In the genomic region with DNA sequence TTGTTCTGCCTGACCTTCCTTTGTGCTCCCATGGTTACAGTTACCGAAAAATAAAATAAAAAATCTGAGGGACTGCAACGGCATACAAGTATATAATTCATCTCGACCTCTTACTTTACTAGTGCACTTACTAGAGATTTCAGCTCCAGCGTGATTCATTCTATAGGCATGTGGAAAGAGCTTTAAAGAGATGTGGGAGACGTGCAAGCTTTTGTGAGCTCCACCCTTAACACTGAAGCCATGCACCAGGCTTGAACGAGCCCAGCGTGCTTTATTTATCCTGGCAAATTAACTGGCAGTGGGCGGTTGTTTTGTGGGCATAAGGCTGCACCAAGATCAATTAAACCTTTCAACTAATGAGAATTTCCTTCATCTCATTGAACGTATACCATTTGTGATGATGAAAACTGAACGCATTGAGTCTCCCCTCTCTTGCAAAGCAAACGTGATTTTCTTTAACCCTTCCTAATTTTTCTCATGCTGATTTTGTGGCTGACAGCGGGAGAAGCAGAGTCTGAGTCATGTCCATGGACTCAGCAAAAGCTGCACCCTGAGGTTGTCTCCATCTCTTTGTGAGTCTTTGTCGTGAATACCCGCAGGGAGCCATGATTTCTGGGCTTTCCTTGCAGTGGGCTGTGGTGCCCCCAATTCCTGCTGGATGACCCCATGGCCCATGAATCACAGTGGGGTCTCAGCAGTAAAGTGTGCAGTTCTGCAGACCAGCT, we compare ENCODE assay signal across 12 cellular contexts.
DNase-seq lines count a peak whose midpoint lies in the region; ATAC-seq, FAIRE-seq and TF ChIP-seq lines count a peak whose summit lies in the region.
"Had no signal": no experiment of that assay in that cellular context is flagged by ENCODE, and none has a peak within 500 bp of the region (broad histone marks: within the 10 kb centered on the region; RNA-seq: fewer than 3 reads in every experiment).

No MANE protein-coding gene starts in this region.

- H3K9me3 ChIP-seq in neuronal stem cell (replicated peaks in 1 of 2; ENCODE audit: control insufficient read depth in 2 of 2, insufficient read depth in 1 of 2, low read depth in 1 of 2, low read length in 2 of 2) = peaks cover 0 to 2% of the 10 kb centered on the region in 2 donors

- no CpG with 5 or more reads among the region's 14 CpGs for WGBS in neuronal stem cell (ENCODE audit: extremely low coverage in 2 of 2, insufficient read length in 2 of 2, insufficient replicate concordance in 1 of 2), 2 donors

- intact Hi-C loops in Calu3 (cut with micrococcal nuclease; ENCODE audit: unreplicated experiment) = no loop called here

- no peak overlapping the region for H4K91ac ChIP-seq in neuronal stem cell (ENCODE audit: low read depth, low read length, poor library complexity)

- no peak overlapping the region for H2BK5ac ChIP-seq in neuronal stem cell (ENCODE audit: low read length)

- H3K27ac Mint-ChIP-seq in Calu3 (ENCODE audit: unreplicated experiment) = no peak overlapping the region
- H3K27ac Mint-ChIP-seq in natural killer cell treated with Interleukin-12 subunit alpha and Interleukin-12 subunit beta and Interleukin-15 and Interleukin-18, amount 100 ng/mL, for 72 hours = no peak overlapping the region
- H3K27ac Mint-ChIP-seq: activated T-cell treated with anti-CD3 and anti-CD28 coated beads, Interleukin-2, amount 50 U/mL, for 72 hours; CD8-positive, alpha-beta memory T cell; stimulated activated naive CD8-positive, alpha-beta T cell treated with anti-CD3 and anti-CD28 coated beads, Interleukin-15, amount 100 ng/mL, for 72 hours had no signal

- no peaks in the 10 kb centered on the region for H3K27me3 ChIP-seq in neuronal stem cell (ENCODE audit: control insufficient read depth in 3 of 3, insufficient read depth in 3 of 3, low read depth in 1 of 3, low read length in 3 of 3)

- peak overlapping the region; percentile 54 for H3K4me3 Mint-ChIP-seq in Calu3 (ENCODE audit: low read depth, unreplicated experiment)
- no peak overlapping the region for H3K4me3 Mint-ChIP-seq in natural killer cell treated with Interleukin-12 subunit alpha and Interleukin-12 subunit beta and Interleukin-15 and Interleukin-18, amount 100 ng/mL, for 72 hours
- H3K4me3 Mint-ChIP-seq: activated T-cell treated with anti-CD3 and anti-CD28 coated beads, Interleukin-2, amount 50 U/mL, for 72 hours; CD8-positive, alpha-beta memory T cell; stimulated activated naive CD8-positive, alpha-beta T cell treated with anti-CD3 and anti-CD28 coated beads, Interleukin-15, amount 100 ng/mL, for 72 hours had no signal

- H3K4me1 ChIP-seq in neuronal stem cell (ENCODE audit: control insufficient read depth in 2 of 2, insufficient read depth in 1 of 2, low read depth in 1 of 2, low read length in 2 of 2) = peaks cover 0 to 2% of the 10 kb centered on the region in 2 donors

- BruUV-seq in Calu3 (replicated peaks; lab: Mats Ljungman, UMichigan) = no TSS peak

- no peak overlapping the region for H3K4me3 ChIP-seq in neuronal stem cell (ENCODE audit: low read length in 2 of 2)

- no peak overlapping the region for H2BK120ac ChIP-seq in neuronal stem cell (ENCODE audit: low read depth, low read length)

- H3K27me3 Mint-ChIP-seq in Calu3 (ENCODE audit: unreplicated experiment) = no peaks in the 10 kb centered on the region
- peaks cover 5 to 14% of the 10 kb centered on the region in 2 donors for H3K27me3 Mint-ChIP-seq in natural killer cell treated with Interleukin-12 subunit alpha and Interleukin-12 subunit beta and Interleukin-15 and Interleukin-18, amount 100 ng/mL, for 72 hours
- H3K27me3 Mint-ChIP-seq: stimulated activated naive CD8-positive, alpha-beta T cell treated with anti-CD3 and anti-CD28 coated beads, Interleukin-15, amount 100 ng/mL, for 72 hours had no signal

- no peak overlapping the region for H3K27ac ChIP-seq in neuronal stem cell (replicated peaks; ENCODE audit: low read length)

- no peak overlapping the region for H3K14ac ChIP-seq in neuronal stem cell (ENCODE audit: low read length)

- H3K79me1 ChIP-seq in neuronal stem cell (ENCODE audit: low read depth, low read length) = no peaks in the 10 kb centered on the region

- DNase-seq in Calu3 = peak; percentile 12
- peak; percentile 2 for DNase-seq in NCI-H2227 treated with DMSO at 0.1 percent for 48 hours (lab: John Stamatoyannopoulos, UW)
- no peak for DNase-seq in neuronal stem cell (ENCODE audit: low spot score)
- DNase-seq in NCI-H446 treated with DMSO at 0.1 percent for 48 hours (lab: John Stamatoyannopoulos, UW) = no peak
- no peak for DNase-seq in activated effector memory CD4-positive, alpha-beta T cell treated with Interleukin-2 at 50 U/mL for 16 hours
- no peak for DNase-seq in natural killer cell treated with Interleukin-12 subunit alpha and Interleukin-12 subunit beta and Interleukin-15 and Interleukin-18, amount 100 ng/mL, for 72 hours (ENCODE audit: low spot score)
- DNase-seq: activated T-cell treated with anti-CD3 and anti-CD28 coated beads, Interleukin-2, amount 50 U/mL, for 72 hours; CD8-positive, alpha-beta memory T cell; NK-92 treated with Interleukin-12 subunit alpha and Interleukin-12 subunit beta, amount 100 ng/mL, for 24 hours; stimulated activated naive CD8-positive, alpha-beta T cell treated with anti-CD3 and anti-CD28 coated beads, Interleukin-15, amount 100 ng/mL, for 72 hours had no signal

- CTCF ChIA-PET in Calu3 (lab: Charles Lee) = no interaction called here

- FAIRE-seq in colon (lab: Jason Lieb, UNC) = peak; percentile 36

- no peak overlapping the region for H3K4ac ChIP-seq in neuronal stem cell (ENCODE audit: low read length)

- no peak overlapping the region for H3K9ac ChIP-seq in neuronal stem cell (ENCODE audit: low read depth, low read length, poor library complexity)

- no peak overlapping the region for H2BK15ac ChIP-seq in neuronal stem cell (ENCODE audit: low read length)

- peak overlapping the region; percentile 71 for H2AFZ ChIP-seq in neuronal stem cell (ENCODE audit: low read length)

- peaks cover 19% of the 10 kb centered on the region for H3K4me1 Mint-ChIP-seq in Calu3 (ENCODE audit: low read depth, unreplicated experiment)
- H3K4me1 Mint-ChIP-seq in natural killer cell treated with Interleukin-12 subunit alpha and Interleukin-12 subunit beta and Interleukin-15 and Interleukin-18, amount 100 ng/mL, for 72 hours (ENCODE audit: low read depth in 2 of 2) = no peaks in the 10 kb centered on the region
- H3K4me1 Mint-ChIP-seq: CD8-positive, alpha-beta memory T cell; stimulated activated naive CD8-positive, alpha-beta T cell treated with anti-CD3 and anti-CD28 coated beads, Interleukin-15, amount 100 ng/mL, for 72 hours had no signal

- no peaks in the 10 kb centered on the region for H3K9me3 Mint-ChIP-seq in Calu3 (ENCODE audit: low read depth, unreplicated experiment)
- H3K9me3 Mint-ChIP-seq in natural killer cell treated with Interleukin-12 subunit alpha and Interleukin-12 subunit beta and Interleukin-15 and Interleukin-18, amount 100 ng/mL, for 72 hours = no peaks in the 10 kb centered on the region
- H3K9me3 Mint-ChIP-seq: activated T-cell treated with anti-CD3 and anti-CD28 coated beads, Interleukin-2, amount 50 U/mL, for 72 hours; stimulated activated naive CD8-positive, alpha-beta T cell treated with anti-CD3 and anti-CD28 coated beads, Interleukin-15, amount 100 ng/mL, for 72 hours had no signal

- no peak overlapping the region for H3K23ac ChIP-seq in neuronal stem cell (ENCODE audit: low read depth, low read length, poor library complexity)

- H4K8ac ChIP-seq in neuronal stem cell (ENCODE audit: low read depth, low read length) = no peak overlapping the region

- no peak for TF ChIP-seq CTCF in Calu3 (IDR thresholded peaks at IDR 0.05; ENCODE audit: unreplicated experiment)

- no peak overlapping the region for H2BK12ac ChIP-seq in neuronal stem cell (ENCODE audit: low read length)

- no peak for ATAC-seq in GM19467 (IDR thresholded peaks at IDR 0.05; ENCODE audit: unreplicated experiment)
- ATAC-seq in natural killer cell treated with Interleukin-12 subunit alpha and Interleukin-12 subunit beta and Interleukin-15 and Interleukin-18, amount 100 ng/mL, for 72 hours = no peak
- ATAC-seq: activated T-cell treated with anti-CD3 and anti-CD28 coated beads, Interleukin-2, amount 50 U/mL, for 72 hours; stimulated activated naive CD8-positive, alpha-beta T cell treated with anti-CD3 and anti-CD28 coated beads, Interleukin-15, amount 100 ng/mL, for 72 hours had no signal

- H3K36me3 ChIP-seq in neuronal stem cell (replicated peaks in 1 of 2; ENCODE audit: control insufficient read depth in 2 of 2, insufficient read depth in 2 of 2, low read length in 2 of 2) = no peaks in the 10 kb centered on the region

- H3K36me3 Mint-ChIP-seq in Calu3 (ENCODE audit: insufficient read depth, unreplicated experiment) = no peaks in the 10 kb centered on the region
- H3K36me3 Mint-ChIP-seq in natural killer cell treated with Interleukin-12 subunit alpha and Interleukin-12 subunit beta and Interleukin-15 and Interleukin-18, amount 100 ng/mL, for 72 hours = no peaks in the 10 kb centered on the region
- H3K36me3 Mint-ChIP-seq: CD8-positive, alpha-beta memory T cell had no signal

- H2AK5ac ChIP-seq in neuronal stem cell (ENCODE audit: low read depth, low read length) = no peak overlapping the region

- H3K4me2 ChIP-seq in neuronal stem cell (ENCODE audit: insufficient read depth, low read length, poor library complexity, severe bottlenecking) = no peak overlapping the region

- no peak overlapping the region for H3K18ac ChIP-seq in neuronal stem cell (ENCODE audit: low read length)

Comparison
In these comparisons a context has a peak if more than half of its experiments do, and no peak if none do; other contexts are left out.
1. DNase-seq: peak in Calu3 (single experiment) and NCI-H2227 treated with DMSO at 0.1 percent for 48 hours (single experiment); none in neuronal stem cell (single experiment), NCI-H446 treated with DMSO at 0.1 percent for 48 hours (single experiment), activated effector memory CD4-positive, alpha-beta T cell treated with Interleukin-2 at 50 U/mL for 16 hours (single experiment) and natural killer cell treated with Interleukin-12 subunit alpha and Interleukin-12 subunit beta and Interleukin-15 and Interleukin-18, amount 100 ng/mL, for 72 hours (single experiment).